Comparison of ENCODE assay signal across 30 cellular contexts in the genomic region with DNA sequence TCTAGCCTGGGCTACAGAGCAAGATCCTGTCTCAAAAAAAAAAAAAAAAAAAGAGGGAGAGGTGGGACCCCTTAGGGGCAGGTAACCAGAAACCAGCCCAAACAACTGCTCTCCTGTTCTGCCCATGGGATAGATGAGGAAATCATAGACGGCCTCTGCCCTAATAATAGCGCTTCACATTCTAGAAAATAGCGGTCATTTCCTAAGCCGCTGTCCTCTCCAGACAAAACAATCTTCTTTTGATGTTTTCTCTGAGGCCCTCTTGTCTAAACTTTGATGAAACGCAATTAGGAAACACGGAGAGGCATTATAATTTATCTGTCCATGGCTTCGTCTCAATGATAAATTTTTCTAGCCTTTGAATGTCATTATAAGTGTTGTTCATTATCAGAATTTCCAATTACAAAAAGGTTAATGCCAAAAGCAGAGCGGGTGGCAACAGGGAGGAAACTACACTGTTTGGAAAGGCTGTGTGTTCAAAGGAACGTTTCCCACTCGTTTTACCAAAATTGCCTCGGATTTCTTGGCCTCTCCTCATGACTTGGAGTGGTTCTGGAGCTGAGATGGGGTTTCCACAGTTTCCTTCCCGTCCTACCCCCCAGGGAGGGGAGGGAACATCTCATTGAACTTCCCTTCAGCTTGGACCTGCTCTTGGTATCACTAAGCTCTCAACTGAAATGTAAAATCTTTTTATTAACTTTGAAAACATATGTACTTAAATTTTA.
A peak's percentile ranks its signal among the peaks of the same experiment; 100 is the strongest.
DNase-seq lines count a peak whose midpoint lies in the region; ATAC-seq and TF ChIP-seq lines count a peak whose summit lies in the region.
"Had no signal": no experiment of that assay in that cellular context is flagged by ENCODE, and none has a peak within 500 bp of the region (broad histone marks: within the 10 kb centered on the region; RNA-seq: fewer than 3 reads in every experiment).

No MANE protein-coding gene starts in this region.

- H3K4me1 ChIP-seq in right atrium auricular region (no peaks in the 10 kb centered on the region), psoas muscle (no peaks in the 10 kb centered on the region), aorta (ENCODE audit: control insufficient read depth in 1 of 2, insufficient read depth in 2 of 2, low read length in 2 of 2) (no peaks in the 10 kb centered on the region), suprapubic skin (peaks cover 7% of the 10 kb centered on the region)
- H3K4me1 ChIP-seq: BLaER1 treated with 17β-estradiol and CSF1 and Interleukin-3, amounts not matched to agents 10 nM and 100 nM; thyroid gland had no signal

- no peak for TF ChIP-seq CTCF in fibroblast of the aortic adventitia (IDR thresholded peaks at IDR 0.05; ENCODE audit: insufficient read depth, low read length)
- no peak for TF ChIP-seq CTCF in right atrium auricular region (IDR thresholded peaks at IDR 0.05)
- TF ChIP-seq CTCF in psoas muscle (IDR thresholded peaks at IDR 0.05): no peak
- TF ChIP-seq CTCF in suprapubic skin (IDR thresholded peaks at IDR 0.05): no peak

- H3K4me3 ChIP-seq in fibroblast of the aortic adventitia (ENCODE audit: low read depth, low read length) (no peak overlapping the region), right atrium auricular region (no peak overlapping the region), psoas muscle (no peak overlapping the region), aorta (ENCODE audit: low read length in 2 of 2) (no peak overlapping the region), suprapubic skin (no peak overlapping the region)
- H3K4me3 ChIP-seq: BLaER1 treated with 17β-estradiol and CSF1 and Interleukin-3, amounts not matched to agents 10 nM and 100 nM; GM12878; MG63; smooth muscle cell; thyroid gland had no signal

- no peak for TF ChIP-seq EP300 in suprapubic skin (IDR thresholded peaks at IDR 0.05)

- 29 to 44% (median 43%) methylated on average over 12 of the region's 12 CpGs for WGBS in psoas muscle, 3 donors
- WGBS in aorta, 2 donors: 2 to 19% methylated on average over 12 of the region's 12 CpGs
- 42% methylated on average over 12 of the region's 12 CpGs for WGBS in suprapubic skin

- H3K9me3 ChIP-seq in right atrium auricular region (no peaks in the 10 kb centered on the region), psoas muscle (no peaks in the 10 kb centered on the region), aorta (ENCODE audit: control insufficient read depth, low read length) (no peaks in the 10 kb centered on the region), suprapubic skin (no peaks in the 10 kb centered on the region)
- H3K9me3 ChIP-seq: BLaER1 treated with 17β-estradiol and CSF1 and Interleukin-3, amounts not matched to agents 10 nM and 100 nM; MG63; thyroid gland had no signal

- H3K36me3 ChIP-seq in right atrium auricular region: no peaks in the 10 kb centered on the region
- H3K36me3 ChIP-seq in psoas muscle (ENCODE audit: insufficient read depth in 1 of 2, low read depth in 1 of 2): no peaks in the 10 kb centered on the region
- H3K36me3 ChIP-seq in aorta (ENCODE audit: control insufficient read depth in 1 of 2, insufficient read depth in 2 of 2, low read length in 1 of 2): no peaks in the 10 kb centered on the region
- H3K36me3 ChIP-seq in suprapubic skin: no peaks in the 10 kb centered on the region
- H3K36me3 ChIP-seq: BLaER1 treated with 17β-estradiol and CSF1 and Interleukin-3, amounts not matched to agents 10 nM and 100 nM; brain microvascular endothelial cell; MG63; thyroid gland had no signal

- TF ChIP-seq POLR2A in suprapubic skin (IDR thresholded peaks at IDR 0.05): no peak

- ATAC-seq in psoas muscle (peak in 3 of 4 donors; percentile 35 to 54 (median 40)), aorta (ENCODE audit: low FRiP score) (peak; percentile 83), HG03457 (IDR thresholded peaks at IDR 0.05; ENCODE audit: unreplicated experiment) (no peak)
- ATAC-seq: GM12878; naive thymus-derived CD4-positive, alpha-beta T cell; PC-3 had no signal

- intact Hi-C loops in psoas muscle (cut with DNase I) (no loop called here), aorta (cut with DNase I) (no loop called here)

- H3K27ac ChIP-seq in right atrium auricular region (no peak overlapping the region), psoas muscle (no peak overlapping the region), aorta (ENCODE audit: low read depth in 1 of 2, low read length in 2 of 2) (no peak overlapping the region), suprapubic skin (no peak overlapping the region)
- H3K27ac ChIP-seq: BLaER1 treated with 17β-estradiol and CSF1 and Interleukin-3, amounts not matched to agents 10 nM and 100 nM; brain microvascular endothelial cell; KMS-11; thyroid gland had no signal

- DNase-seq in fibroblast of the aortic adventitia (ENCODE audit: low read depth) (peak; percentile 52), right atrium auricular region (ENCODE audit: low spot score) (peak; percentile 64), psoas muscle (peak in 1 of 2 donors; percentile 31), aorta (no peak), suprapubic skin (ENCODE audit: low spot score in 2 of 2) (no peak), cerebellar cortex (ENCODE audit: low spot score) (no peak)
- DNase-seq: activated CD4-positive, alpha-beta memory T cell treated with anti-CD3 and anti-CD28 coated beads, Interleukin-2, amount 10 ng/mL, durations not matched to agents 7 days and 5 days; activated CD4-positive, CD25-positive, alpha-beta regulatory T cell treated with anti-CD3 and anti-CD28 coated beads, Interleukin-2, amount 50 U/mL, for 72 hours; activated naive CD4-positive, alpha-beta T cell treated with anti-CD3 and anti-CD28 coated beads, Interleukin-2, amount 10 ng/mL, durations not matched to agents 7 days and 5 days; amniotic stem cell; brain microvascular endothelial cell; DMS153; glutamatergic neuron; HCEC 1CT; MG63; naive thymus-derived CD4-positive, alpha-beta T cell; NCI-H1417 treated with DMSO at 0.1 percent for 48 hours; NCI-H2081; NCI-H524 treated with DMSO at 0.1 percent for 48 hours; NK-92 treated with Interleukin-12 subunit alpha and Interleukin-12 subunit beta, amount 100 ng/mL, for 24 hours; PC-3; stimulated activated CD4-positive, alpha-beta T cell treated with anti-CD3 and anti-CD28 coated beads, Interleukin-1b, Interleukin-23, amount 100 ng/mL, for 48 hours; stimulated activated naive CD4-positive, alpha-beta T cell treated with Interleukin-2 at 50 U/mL for 16 hours; T-helper 2 cell; thyroid gland had no signal

- no peaks in the 10 kb centered on the region for H3K27me3 ChIP-seq in right atrium auricular region
- peaks cover 0 to 3% (median 2%) of the 10 kb centered on the region in 3 donors for H3K27me3 ChIP-seq in psoas muscle (ENCODE audit: insufficient read depth in 3 of 3, low read length in 2 of 3)
- no peaks in the 10 kb centered on the region for H3K27me3 ChIP-seq in aorta (ENCODE audit: control insufficient read depth in 1 of 2, insufficient read depth in 2 of 2, low read length in 1 of 2)
- H3K27me3 ChIP-seq in suprapubic skin: peaks cover 5% of the 10 kb centered on the region
- H3K27me3 ChIP-seq: BLaER1 treated with 17β-estradiol and CSF1 and Interleukin-3, amounts not matched to agents 10 nM and 100 nM; brain microvascular endothelial cell; MG63; thyroid gland had no signal

Comparison
In these comparisons a context has a peak if more than half of its experiments do, and no peak if none do; other contexts are left out.
1. DNase-seq: peak in fibroblast of the aortic adventitia (single experiment) and right atrium auricular region (single experiment); none in aorta (0 of 2), suprapubic skin (0 of 2) and cerebellar cortex (single experiment).